ENCODE assay signal across 22 cellular contexts in genomic region chr13:111955412-111955769, GRCh38.
A peak's percentile ranks its signal among the peaks of the same experiment; 100 is the strongest.
DNase-seq lines count a peak whose midpoint lies in the region; ATAC-seq and TF ChIP-seq lines count a peak whose summit lies in the region.
"Had no signal": no experiment of that assay in that cellular context is flagged by ENCODE, and none has a peak within 500 bp of the region (broad histone marks: within the 10 kb centered on the region; RNA-seq: fewer than 3 reads in every experiment).

No MANE protein-coding gene starts in this region.

- no CpG with 5 or more reads among the region's 19 CpGs for WGBS in neuronal stem cell (ENCODE audit: extremely low coverage in 2 of 2, insufficient read length in 2 of 2, insufficient replicate concordance in 1 of 2), 2 donors

- H3K36me3 ChIP-seq in neuronal stem cell (replicated peaks in 1 of 2; ENCODE audit: control insufficient read depth in 2 of 2, insufficient read depth in 2 of 2, low read length in 2 of 2), result no peaks in the 10 kb centered on the region
- H3K36me3 ChIP-seq: MG63 had no signal

- no peak overlapping the region for H2BK12ac ChIP-seq in neuronal stem cell (ENCODE audit: low read length)

- no peak for ATAC-seq in HG03175 (IDR thresholded peaks at IDR 0.05; ENCODE audit: unreplicated experiment)
- ATAC-seq: HepG2, Panc1 had no signal

- H3K27ac Mint-ChIP-seq in chondrocyte (ENCODE audit: unreplicated experiment), result no peak overlapping the region

- no peak overlapping the region for H3K18ac ChIP-seq in neuronal stem cell (ENCODE audit: low read length)

- H3K9me3 Mint-ChIP-seq in chondrocyte (ENCODE audit: low read depth), result peaks cover 21% of the 10 kb centered on the region

- peaks cover 0 to 2% (median 0%) of the 10 kb centered on the region in 3 experiments for H3K27me3 ChIP-seq in neuronal stem cell (ENCODE audit: control insufficient read depth in 3 of 3, insufficient read depth in 3 of 3, low read depth in 1 of 3, low read length in 3 of 3)
- H3K27me3 ChIP-seq: MG63 had no signal

- H3K4me3 Mint-ChIP-seq in chondrocyte (ENCODE audit: unreplicated experiment), result no peak overlapping the region

- H3K79me1 ChIP-seq in neuronal stem cell (ENCODE audit: low read depth, low read length), result no peaks in the 10 kb centered on the region

- no peak overlapping the region for H2BK120ac ChIP-seq in neuronal stem cell (ENCODE audit: low read depth, low read length)

- no peaks in the 10 kb centered on the region for H3K4me1 Mint-ChIP-seq in chondrocyte (ENCODE audit: low read depth)

- no peak overlapping the region for H2AFZ ChIP-seq in neuronal stem cell (ENCODE audit: low read length)

- H2AK5ac ChIP-seq in neuronal stem cell (ENCODE audit: low read depth, low read length), result no peak overlapping the region

- H4K91ac ChIP-seq in neuronal stem cell (ENCODE audit: low read depth, low read length, poor library complexity), result no peak overlapping the region

- DNase-seq in activated effector memory CD4-positive, alpha-beta T cell treated with anti-CD3 and anti-CD28 coated beads, Interleukin-2, amount 50 U/mL, for 16 hours, result peak; percentile 39
- DNase-seq in activated effector memory CD4-positive, alpha-beta T cell treated with Interleukin-2 at 50 U/mL for 16 hours, result no peak
- DNase-seq in chondrocyte (ENCODE audit: low spot score), result peak; percentile 63
- DNase-seq in neuronal stem cell (ENCODE audit: low spot score), result no peak
- DNase-seq in NCI-H510A treated with DMSO at 0.1 percent for 48 hours (lab: John Stamatoyannopoulos, UW), result no peak
- DNase-seq in HT-29 (ENCODE audit: low spot score), result no peak
- DNase-seq: 8988T, DMS53, GDM1, GOT3, MG63, NCI-H1048, NCI-H1417 treated with DMSO at 0.1 percent for 48 hours, NCI-H1930, NCI-H2227 treated with DMSO at 0.1 percent for 48 hours, NCI-H510A, NCI-H774 had no signal

- H3K4me1 ChIP-seq in neuronal stem cell (ENCODE audit: control insufficient read depth in 2 of 2, insufficient read depth in 1 of 2, low read depth in 1 of 2, low read length in 2 of 2), result no peaks in the 10 kb centered on the region

- H2BK15ac ChIP-seq in neuronal stem cell (ENCODE audit: low read length), result peak overlapping the region; percentile 32

- H3K4ac ChIP-seq in neuronal stem cell (ENCODE audit: low read length), result no peak overlapping the region

- H3K23ac ChIP-seq in neuronal stem cell (ENCODE audit: low read depth, low read length, poor library complexity), result no peak overlapping the region

- H3K36me3 Mint-ChIP-seq in chondrocyte (ENCODE audit: low read depth), result peaks cover 2% of the 10 kb centered on the region

- no peak overlapping the region for H3K4me2 ChIP-seq in neuronal stem cell (ENCODE audit: insufficient read depth, low read length, poor library complexity, severe bottlenecking)

- H3K27me3 Mint-ChIP-seq in chondrocyte (ENCODE audit: low read depth), result no peaks in the 10 kb centered on the region

- no peak overlapping the region for H4K8ac ChIP-seq in neuronal stem cell (ENCODE audit: low read depth, low read length)

- no peak overlapping the region for H3K4me3 ChIP-seq in neuronal stem cell (ENCODE audit: low read length in 2 of 2)
- H3K4me3 ChIP-seq: K562, MG63 had no signal

- no peak for TF ChIP-seq CTCF in chondrocyte (IDR thresholded peaks at IDR 0.05)

- no peak overlapping the region for H3K9ac ChIP-seq in neuronal stem cell (ENCODE audit: low read depth, low read length, poor library complexity)

- H3K9me3 ChIP-seq in neuronal stem cell (replicated peaks in 1 of 2; ENCODE audit: control insufficient read depth in 2 of 2, insufficient read depth in 1 of 2, low read depth in 1 of 2, low read length in 2 of 2), result peaks cover 8% of the 10 kb centered on the region in 2 donors
- H3K9me3 ChIP-seq: MG63 had no signal

- H3K27ac ChIP-seq in neuronal stem cell (replicated peaks; ENCODE audit: low read length), result no peak overlapping the region
- H3K27ac ChIP-seq: C4-2B had no signal

- no peak overlapping the region for H2BK5ac ChIP-seq in neuronal stem cell (ENCODE audit: low read length)

- H3K14ac ChIP-seq in neuronal stem cell (ENCODE audit: low read length), result no peak overlapping the region

Comparison
In these comparisons a context has a peak if more than half of its experiments do, and no peak if none do; other contexts are left out.
1. DNase-seq: peak in activated effector memory CD4-positive, alpha-beta T cell treated with anti-CD3 and anti-CD28 coated beads, Interleukin-2, amount 50 U/mL, for 16 hours (single experiment) and chondrocyte (single experiment); none in activated effector memory CD4-positive, alpha-beta T cell treated with Interleukin-2 at 50 U/mL for 16 hours (single experiment), neuronal stem cell (single experiment), NCI-H510A treated with DMSO at 0.1 percent for 48 hours (single experiment) and HT-29 (single experiment).